ENCODE assay signal across 22 cellular contexts in genomic region chr14:31867570-31867969, GRCh38.
DNase-seq lines count a peak whose midpoint lies in the region; ATAC-seq, FAIRE-seq and TF ChIP-seq lines count a peak whose summit lies in the region.
"Had no signal": no experiment of that assay in that cellular context is flagged by ENCODE, and none has a peak within 500 bp of the region (broad histone marks: within the 10 kb centered on the region; RNA-seq: fewer than 3 reads in every experiment).

No MANE protein-coding gene starts in this region.

- H2AFZ ChIP-seq in HepG2 (ENCODE audit: low read length) = no peak overlapping the region

- no peaks in the 10 kb centered on the region for H3K27me3 ChIP-seq in HepG2 (ENCODE audit: control insufficient read depth in 1 of 2, insufficient read depth in 2 of 2, low read length in 2 of 2)
- no peaks in the 10 kb centered on the region for H3K27me3 ChIP-seq in right lobe of liver
- no peaks in the 10 kb centered on the region for H3K27me3 ChIP-seq in heart left ventricle
- H3K27me3 ChIP-seq: Peyer's patch had no signal

- CTCF ChIA-PET in HepG2 (lab: Yijun Ruan, JAX; ENCODE audit: low intra/inter-chr PET ratio, low total read pairs) = no interaction called here

- H3K9me3 ChIP-seq in HepG2 (ENCODE audit: low read length) (no peaks in the 10 kb centered on the region), right lobe of liver (no peaks in the 10 kb centered on the region), heart left ventricle (peaks cover 0 to 29% (median 0%) of the 10 kb centered on the region in 12 donors)
- H3K9me3 ChIP-seq: Peyer's patch had no signal

- ATAC-seq in HepG2 (peak; percentile 76), right lobe of liver (no peak), heart left ventricle (no peak)

- FAIRE-seq in HepG2 (lab: Jason Lieb, UNC) = peak; percentile 34
- FAIRE-seq: GM19239, HTR-8/SVneo had no signal

- TF ChIP-seq EP300 in HepG2 (IDR thresholded peaks at IDR 0.05; ENCODE audit: low read depth in 2 of 2, low read length in 2 of 2) (no peak), HepG2 (CRISPR knock-in tag; IDR thresholded peaks at IDR 0.05; ENCODE audit: borderline replicate concordance) (no peak)

- no peak for TF ChIP-seq RAD21 in HepG2 (CRISPR knock-in tag; IDR thresholded peaks at IDR 0.05)

- TF ChIP-seq POLR2A in HepG2 (IDR thresholded peaks at IDR 0.05; ENCODE audit: insufficient read depth in 1 of 2, low read depth in 2 of 2, low read length in 2 of 2) (no peak), right lobe of liver (IDR thresholded peaks at IDR 0.05) (no peak), heart left ventricle (IDR thresholded peaks at IDR 0.05) (no peak)

- H3K9ac ChIP-seq in HepG2 (ENCODE audit: insufficient read depth, low read depth, low read length) = no peak overlapping the region

- H3K27ac ChIP-seq in HepG2 (ENCODE audit: extremely low read length, insufficient read depth, low read length) = no peak overlapping the region
- H3K27ac ChIP-seq in right lobe of liver = no peak overlapping the region
- peak overlapping the region in 1 of 12 donors; percentile 60 for H3K27ac ChIP-seq in heart left ventricle
- H3K27ac ChIP-seq: 22Rv1, C4-2B, Peyer's patch had no signal

- no peaks in the 10 kb centered on the region for H4K20me1 ChIP-seq in HepG2 (ENCODE audit: insufficient read depth, low read length)

- no TSS peak for BruUV-seq in HepG2 (replicated peaks; lab: Mats Ljungman, UMichigan)

- in situ Hi-C loops in HepG2 (cut with HindIII; ENCODE audit: extremely low pct_ligation_motif_present, low pct_unique_long_range_greater_than_20kb) = no loop called here

- H3K4me3 ChIP-seq in HepG2 (replicated peaks in 1 of 3; ENCODE audit: insufficient read depth in 1 of 3, low read depth in 2 of 3, low read length in 3 of 3) (no peak overlapping the region), right lobe of liver (no peak overlapping the region), heart left ventricle (no peak overlapping the region)
- H3K4me3 ChIP-seq: Peyer's patch had no signal

- H3K4me1 ChIP-seq in HepG2 (ENCODE audit: insufficient read depth, low read length) (peaks cover 14% of the 10 kb centered on the region), right lobe of liver (no peaks in the 10 kb centered on the region), heart left ventricle (peaks cover 0 to 7% (median 0%) of the 10 kb centered on the region in 12 donors)
- H3K4me1 ChIP-seq: Peyer's patch had no signal

- no peak for TF ChIP-seq CTCF in HepG2 (CRISPR knock-in tag; IDR thresholded peaks at IDR 0.05)
- no peak for TF ChIP-seq CTCF in right lobe of liver (IDR thresholded peaks at IDR 0.05)
- TF ChIP-seq CTCF in heart left ventricle (IDR thresholded peaks at IDR 0.05) = no peak

- peak; percentile 17 for DNase-seq in DMS153 (lab: John Stamatoyannopoulos, UW)
- DNase-seq in DMS153 treated with DMSO at 0.1 percent for 48 hours (lab: John Stamatoyannopoulos, UW; ENCODE audit: unreplicated experiment) = no peak
- DNase-seq in HepG2 (ENCODE audit: low spot score) = peak; percentile 59
- no peak for DNase-seq in right lobe of liver
- DNase-seq in NCI-H748 treated with DMSO at 0.1 percent for 48 hours (lab: John Stamatoyannopoulos, UW) = peak; percentile 13
- DNase-seq in NCI-H2227 treated with DMSO at 0.1 percent for 48 hours (lab: John Stamatoyannopoulos, UW) = no peak
- DNase-seq in NAMALWA (ENCODE audit: low spot score) = no peak
- DNase-seq in heart left ventricle = no peak
- DNase-seq: Calu3; CD8-positive, alpha-beta memory T cell; H7; KBM-7; NCI-H2029 treated with DMSO at 0.1 percent for 48 hours; NCI-H2171; NCI-H446; NCI-H524 treated with DMSO at 0.1 percent for 48 hours; Peyer's patch; SHP77 treated with DMSO at 0.1 percent for 48 hours had no signal

- no peak overlapping the region for H3K4me2 ChIP-seq in HepG2 (ENCODE audit: low read depth, low read length)

- no peaks in the 10 kb centered on the region for H3K79me2 ChIP-seq in HepG2 (ENCODE audit: insufficient read depth, low read length)

- H3K36me3 ChIP-seq in HepG2 (replicated peaks in 1 of 2; ENCODE audit: control insufficient read depth in 1 of 2, insufficient read depth in 2 of 2, low read length in 2 of 2) = no peaks in the 10 kb centered on the region
- H3K36me3 ChIP-seq in right lobe of liver = no peaks in the 10 kb centered on the region
- no peaks in the 10 kb centered on the region for H3K36me3 ChIP-seq in heart left ventricle
- H3K36me3 ChIP-seq: Peyer's patch had no signal

- POLR2A ChIA-PET in HepG2 (lab: Yijun Ruan, JAX) = no interaction called here

- intact Hi-C loops in HepG2 (cut with micrococcal nuclease; ENCODE audit: unreplicated experiment) (no loop called here), right lobe of liver (cut with DNase I) (no loop called here), heart left ventricle (cut with DNase I) (no loop called here)

TF ChIP-seq in HepG2, 621 proteins besides CTCF, POLR2A, EP300 and RAD21 (continues in another document):
- TF ChIP-seq, protein P1, sequence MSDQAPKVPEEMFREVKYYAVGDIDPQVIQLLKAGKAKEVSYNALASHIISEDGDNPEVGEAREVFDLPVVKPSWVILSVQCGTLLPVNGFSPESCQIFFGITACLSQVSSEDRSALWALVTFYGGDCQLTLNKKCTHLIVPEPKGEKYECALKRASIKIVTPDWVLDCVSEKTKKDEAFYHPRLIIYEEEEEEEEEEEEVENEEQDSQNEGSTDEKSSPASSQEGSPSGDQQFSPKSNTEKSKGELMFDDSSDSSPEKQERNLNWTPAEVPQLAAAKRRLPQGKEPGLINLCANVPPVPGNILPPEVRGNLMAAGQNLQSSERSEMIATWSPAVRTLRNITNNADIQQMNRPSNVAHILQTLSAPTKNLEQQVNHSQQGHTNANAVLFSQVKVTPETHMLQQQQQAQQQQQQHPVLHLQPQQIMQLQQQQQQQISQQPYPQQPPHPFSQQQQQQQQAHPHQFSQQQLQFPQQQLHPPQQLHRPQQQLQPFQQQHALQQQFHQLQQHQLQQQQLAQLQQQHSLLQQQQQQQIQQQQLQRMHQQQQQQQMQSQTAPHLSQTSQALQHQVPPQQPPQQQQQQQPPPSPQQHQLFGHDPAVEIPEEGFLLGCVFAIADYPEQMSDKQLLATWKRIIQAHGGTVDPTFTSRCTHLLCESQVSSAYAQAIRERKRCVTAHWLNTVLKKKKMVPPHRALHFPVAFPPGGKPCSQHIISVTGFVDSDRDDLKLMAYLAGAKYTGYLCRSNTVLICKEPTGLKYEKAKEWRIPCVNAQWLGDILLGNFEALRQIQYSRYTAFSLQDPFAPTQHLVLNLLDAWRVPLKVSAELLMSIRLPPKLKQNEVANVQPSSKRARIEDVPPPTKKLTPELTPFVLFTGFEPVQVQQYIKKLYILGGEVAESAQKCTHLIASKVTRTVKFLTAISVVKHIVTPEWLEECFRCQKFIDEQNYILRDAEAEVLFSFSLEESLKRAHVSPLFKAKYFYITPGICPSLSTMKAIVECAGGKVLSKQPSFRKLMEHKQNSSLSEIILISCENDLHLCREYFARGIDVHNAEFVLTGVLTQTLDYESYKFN (CRISPR knock-in tag; conservative IDR thresholded peaks at IDR 0.05) = peak; percentile 61
- TF ChIP-seq, protein P2, sequence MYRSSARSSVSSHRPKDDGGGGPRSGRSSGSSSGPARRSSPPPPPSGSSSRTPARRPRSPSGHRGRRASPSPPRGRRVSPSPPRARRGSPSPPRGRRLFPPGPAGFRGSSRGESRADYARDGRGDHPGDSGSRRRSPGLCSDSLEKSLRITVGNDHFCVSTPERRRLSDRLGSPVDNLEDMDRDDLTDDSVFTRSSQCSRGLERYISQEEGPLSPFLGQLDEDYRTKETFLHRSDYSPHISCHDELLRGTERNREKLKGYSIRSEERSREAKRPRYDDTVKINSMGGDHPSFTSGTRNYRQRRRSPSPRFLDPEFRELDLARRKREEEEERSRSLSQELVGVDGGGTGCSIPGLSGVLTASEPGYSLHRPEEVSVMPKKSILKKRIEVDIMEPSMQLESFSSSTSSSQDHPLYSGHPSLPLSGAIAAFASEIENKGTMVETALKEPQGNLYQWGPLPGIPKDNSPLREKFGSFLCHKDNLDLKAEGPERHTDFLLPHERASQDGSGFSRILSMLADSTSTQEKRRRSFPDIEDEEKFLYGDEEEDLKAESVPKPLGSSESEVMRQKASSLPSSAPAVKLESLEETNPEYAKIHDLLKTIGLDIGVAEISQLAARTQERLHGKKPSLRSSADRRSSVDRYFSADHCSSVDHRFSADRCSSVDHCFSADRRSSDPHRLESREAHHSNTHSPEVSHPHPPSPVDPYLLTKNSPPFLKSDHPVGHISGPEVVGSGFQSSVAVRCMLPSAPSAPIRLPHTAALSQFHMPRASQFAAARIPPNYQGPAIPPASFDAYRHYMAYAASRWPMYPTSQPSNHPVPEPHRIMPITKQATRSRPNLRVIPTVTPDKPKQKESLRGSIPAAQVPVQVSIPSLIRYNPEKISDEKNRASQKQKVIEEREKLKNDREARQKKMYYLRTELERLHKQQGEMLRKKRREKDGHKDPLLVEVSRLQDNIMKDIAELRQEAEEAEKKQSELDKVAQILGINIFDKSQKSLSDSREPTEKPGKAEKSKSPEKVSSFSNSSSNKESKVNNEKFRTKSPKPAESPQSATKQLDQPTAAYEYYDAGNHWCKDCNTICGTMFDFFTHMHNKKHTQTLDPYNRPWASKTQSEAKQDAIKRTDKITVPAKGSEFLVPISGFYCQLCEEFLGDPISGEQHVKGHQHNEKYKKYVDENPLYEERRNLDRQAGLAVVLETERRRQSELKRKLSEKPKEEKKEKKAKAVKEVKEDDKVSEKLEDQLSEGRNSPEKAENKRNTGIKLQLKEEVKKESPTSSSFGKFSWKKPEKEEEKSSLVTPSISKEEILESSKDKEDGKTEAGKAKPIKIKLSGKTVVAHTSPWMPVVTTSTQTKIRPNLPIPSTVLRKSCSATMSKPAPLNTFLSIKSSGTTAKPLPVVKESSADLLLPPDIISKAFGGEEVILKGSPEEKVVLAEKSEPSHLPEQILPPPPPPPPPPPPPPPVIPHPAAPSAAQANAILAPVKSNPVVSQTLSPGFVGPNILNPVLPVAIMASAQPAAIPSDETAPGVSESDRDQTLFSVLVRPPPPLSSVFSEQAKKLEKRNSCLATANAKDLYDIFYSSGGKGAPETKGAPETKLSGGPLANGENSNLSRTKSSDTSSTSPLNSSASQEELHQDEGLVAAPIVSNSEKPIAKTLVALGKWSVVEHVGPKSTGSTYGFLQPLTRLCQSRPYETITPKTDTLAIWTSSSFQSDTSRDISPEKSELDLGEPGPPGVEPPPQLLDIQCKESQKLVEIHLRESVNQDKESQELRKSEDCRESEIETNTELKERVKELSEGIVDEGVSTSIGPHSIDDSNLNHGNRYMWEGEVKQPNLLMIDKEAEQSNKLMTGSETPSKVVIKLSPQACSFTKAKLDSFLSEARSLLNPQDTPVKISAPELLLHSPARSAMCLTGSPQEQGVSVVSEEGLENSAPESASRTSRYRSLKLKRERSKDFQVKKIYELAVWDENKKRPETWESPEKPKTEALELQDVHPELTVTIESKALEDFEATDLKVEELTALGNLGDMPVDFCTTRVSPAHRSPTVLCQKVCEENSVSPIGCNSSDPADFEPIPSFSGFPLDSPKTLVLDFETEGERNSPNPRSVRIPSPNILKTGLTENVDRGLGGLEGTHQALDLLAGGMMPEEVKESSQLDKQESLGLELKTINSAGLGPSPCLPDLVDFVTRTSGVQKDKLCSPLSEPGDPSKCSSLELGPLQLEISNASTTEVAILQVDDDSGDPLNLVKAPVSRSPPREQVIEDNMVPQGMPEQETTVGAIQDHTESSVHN (CRISPR knock-in tag; IDR thresholded peaks at IDR 0.05) = no peak

Comparison
In these comparisons a context has a peak if more than half of its experiments do, and no peak if none do; other contexts are left out.
1. DNase-seq: peak in DMS153 (single experiment), HepG2 (single experiment) and NCI-H748 treated with DMSO at 0.1 percent for 48 hours (single experiment); none in DMS153 treated with DMSO at 0.1 percent for 48 hours (single experiment), right lobe of liver (0 of 3), NCI-H2227 treated with DMSO at 0.1 percent for 48 hours (single experiment), NAMALWA (single experiment) and heart left ventricle (0 of 5).